ENCODE assay signal across 9 cellular contexts in genomic region chr11:9577032-9577431, GRCh38. TPM values are rescaled to one million over a fixed set of nuclear protein-coding genes. Genes with fewer than 3 reads are reported as not detected.
A peak's percentile ranks its signal among the peaks of the same experiment; 100 is the strongest.
DNase-seq lines count a peak whose midpoint lies in the region; ATAC-seq and TF ChIP-seq lines count a peak whose summit lies in the region.
"Had no signal": no experiment of that assay in that cellular context is flagged by ENCODE, and none has a peak within 500 bp of the region (broad histone marks: within the 10 kb centered on the region; RNA-seq: fewer than 3 reads in every experiment).

No MANE protein-coding gene starts in this region.

- peak overlapping the region; percentile 66; the same call in 1 of the 2 replicates for H3K9ac ChIP-seq in ES-I3 (ENCODE audit: low read depth, low read length)

- DNase-seq in RKO (ENCODE audit: low spot score) (peak; percentile 87), epithelial cell of esophagus (ENCODE audit: low read depth) (peak; percentile 71), psoas muscle (no peak)
- no peak for DNase-seq in stimulated activated CD4-positive, alpha-beta T cell treated with anti-CD3 and anti-CD28 coated beads, Interleukin-2, amount 100 ng/mL, for 24 hours
- DNase-seq: retina had no signal

- TF ChIP-seq CTCF in epithelial cell of esophagus (IDR thresholded peaks at IDR 0.05; ENCODE audit: insufficient read depth, low read depth, low read length, missing control alignments) (no peak), psoas muscle (IDR thresholded peaks at IDR 0.05) (no peak)

- ATAC-seq in psoas muscle (no peak), GM21526 (IDR thresholded peaks at IDR 0.05; ENCODE audit: low FRiP score, unreplicated experiment) (no peak), GM21576 (IDR thresholded peaks at IDR 0.05; ENCODE audit: unreplicated experiment) (no peak), HG02610 (IDR thresholded peaks at IDR 0.05; ENCODE audit: unreplicated experiment) (no peak)

- WGBS in psoas muscle, 3 donors, result 44 to 58% (median 47%) methylated on average over 4 of the region's 4 CpGs

- H3K4me1 ChIP-seq in ES-I3 (ENCODE audit: insufficient read depth, low read length) (peaks cover 6% of the 10 kb centered on the region), psoas muscle (peaks cover 2% of the 10 kb centered on the region)

- H3K4me3 ChIP-seq in epithelial cell of esophagus (ENCODE audit: low read length) (peak overlapping the region; percentile 85), psoas muscle (peak overlapping the region; percentile 78)

- H3K27me3 ChIP-seq in psoas muscle (ENCODE audit: insufficient read depth in 3 of 3, low read length in 2 of 3), result no peaks in the 10 kb centered on the region

- peaks cover 37% of the 10 kb centered on the region for H3K36me3 ChIP-seq in ES-I3 (ENCODE audit: insufficient read depth, low read length)
- H3K36me3 ChIP-seq in psoas muscle (ENCODE audit: insufficient read depth in 1 of 2, low read depth in 1 of 2), result peaks cover 2 to 47% of the 10 kb centered on the region in 2 donors

- intact Hi-C loops in psoas muscle (cut with DNase I), result no loop called here

- H3K27ac ChIP-seq in psoas muscle, result no peak overlapping the region

- H3K9me3 ChIP-seq in ES-I3 (ENCODE audit: control insufficient read depth, insufficient read depth, low read length) (no peaks in the 10 kb centered on the region), psoas muscle (no peaks in the 10 kb centered on the region)

RNA-seq across cellular contexts. Expression of gene WEE1, which starts 3.6 kb away (rescaled TPM):
- total RNA-seq in psoas muscle, result 10 to 100 TPM in 3 of 4 donors, 1 to 10 TPM in 1; 4.8 to 58.6 (median 20.4) TPM
- 1 to 10 TPM; 4.2 to 8.2 (median 5.3) TPM for polyA plus RNA-seq in psoas muscle

Comparison
In these comparisons a context has a peak if more than half of its experiments do, and no peak if none do; other contexts are left out.
1. DNase-seq: peak in RKO (single experiment) and epithelial cell of esophagus (single experiment); none in psoas muscle (0 of 2) and stimulated activated CD4-positive, alpha-beta T cell treated with anti-CD3 and anti-CD28 coated beads, Interleukin-2, amount 100 ng/mL, for 24 hours (0 of 2).